In the genomic region with DNA sequence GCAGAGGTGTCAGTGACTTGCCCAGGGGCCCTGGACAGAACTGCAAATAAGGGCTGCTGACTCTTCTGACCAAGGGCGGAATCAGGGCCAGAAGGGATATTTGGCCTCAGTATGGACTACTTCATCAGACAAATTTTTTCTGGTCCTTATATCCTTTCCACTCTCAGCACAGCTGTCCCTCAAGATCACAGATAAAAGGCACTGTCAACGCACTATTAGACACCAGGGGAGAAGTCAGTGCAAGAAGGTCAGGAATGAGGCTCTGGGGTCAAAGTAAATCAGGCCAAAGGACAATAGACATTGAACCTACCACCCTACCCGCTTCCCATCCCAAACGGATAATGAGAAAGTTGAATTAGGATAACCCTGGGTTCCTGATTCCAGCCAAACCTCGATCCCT, we compare ENCODE assay signal across 1 cellular context.
A peak's percentile ranks its signal among the peaks of the same experiment; 100 is the strongest.
TF ChIP-seq lines count a peak whose summit lies in the region.

No MANE protein-coding gene starts in this region.

TF ChIP-seq in K562, 482 proteins besides CTCF, POLR2A, EP300 and RAD21 (continued from another document):
- TF ChIP-seq, protein P1, sequence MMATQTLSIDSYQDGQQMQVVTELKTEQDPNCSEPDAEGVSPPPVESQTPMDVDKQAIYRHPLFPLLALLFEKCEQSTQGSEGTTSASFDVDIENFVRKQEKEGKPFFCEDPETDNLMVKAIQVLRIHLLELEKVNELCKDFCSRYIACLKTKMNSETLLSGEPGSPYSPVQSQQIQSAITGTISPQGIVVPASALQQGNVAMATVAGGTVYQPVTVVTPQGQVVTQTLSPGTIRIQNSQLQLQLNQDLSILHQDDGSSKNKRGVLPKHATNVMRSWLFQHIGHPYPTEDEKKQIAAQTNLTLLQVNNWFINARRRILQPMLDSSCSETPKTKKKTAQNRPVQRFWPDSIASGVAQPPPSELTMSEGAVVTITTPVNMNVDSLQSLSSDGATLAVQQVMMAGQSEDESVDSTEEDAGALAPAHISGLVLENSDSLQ (IDR thresholded peaks at IDR 0.05): peak; percentile 90
- TF ChIP-seq ZNF165 (CRISPR knock-in tag; IDR thresholded peaks at IDR 0.05; ENCODE audit: borderline replicate concordance) (no peak), JUNB (CRISPR knock-in tag; conservative IDR thresholded peaks at IDR 0.05) (no peak), OTX1 (CRISPR knock-in tag; IDR thresholded peaks at IDR 0.05) (no peak), KDM1A (IDR thresholded peaks at IDR 0.05) (0 out of 4 replicates have a peak, but pooled peaks of 1 of the 2 experiments have one; percentile 28)
TF ChIP-seq in K562: peak in this region for 3.
